In genomic region chr2:237637429-237638135, GRCh38 we compare ENCODE assay signal across 25 cellular contexts. TPM values are rescaled to one million over a fixed set of nuclear protein-coding genes. Genes with fewer than 3 reads are reported as not detected.
A peak's percentile ranks its signal among the peaks of the same experiment; 100 is the strongest.
DNase-seq lines count a peak whose midpoint lies in the region; ATAC-seq, FAIRE-seq and TF ChIP-seq lines count a peak whose summit lies in the region.
"Had no signal": no experiment of that assay in that cellular context is flagged by ENCODE, and none has a peak within 500 bp of the region (broad histone marks: within the 10 kb centered on the region; RNA-seq: fewer than 3 reads in every experiment).

No MANE protein-coding gene starts in this region.

- no peak for TF ChIP-seq EP300 in suprapubic skin (IDR thresholded peaks at IDR 0.05)

- no peak overlapping the region for H3K9ac ChIP-seq in BLaER1
- H3K9ac ChIP-seq in parathyroid adenoma: no peak overlapping the region

- DNase-seq in RCC 7860 (ENCODE audit: low spot score) (peak; percentile 33), mesenteric fat pad (ENCODE audit: low spot score) (peak; percentile 1), suprapubic skin (ENCODE audit: low spot score in 2 of 2) (no peak), iPS-NIHi11 (ENCODE audit: low spot score) (no peak)
- DNase-seq: CD4-positive, alpha-beta T cell; CD8-positive, alpha-beta memory T cell; DMS 273 treated with DMSO at 0.1 percent for 48 hours; EL; GF-D8; H9 had no signal

- H3K4me3 ChIP-seq in BLaER1 (no peak overlapping the region), parathyroid adenoma (ENCODE audit: low read depth, low read length) (no peak overlapping the region), suprapubic skin (no peak overlapping the region)
- H3K4me3 ChIP-seq: BLaER1 treated with 17β-estradiol and CSF1 and Interleukin-3, amounts not matched to agents 10 nM and 100 nM; GM23338 had no signal

- TF ChIP-seq CTCF in parathyroid adenoma (IDR thresholded peaks at IDR 0.05): no peak
- TF ChIP-seq CTCF in suprapubic skin (IDR thresholded peaks at IDR 0.05): no peak

- H3K79me2 ChIP-seq in parathyroid adenoma: peaks cover 73% of the 10 kb centered on the region

- H4K20me1 ChIP-seq in BLaER1: peaks cover 50% of the 10 kb centered on the region

- no peak overlapping the region for H2AFZ ChIP-seq in parathyroid adenoma
- H2AFZ ChIP-seq: GM23338 had no signal

- H3K36me3 ChIP-seq in BLaER1 (peaks cover 61% of the 10 kb centered on the region), parathyroid adenoma (ENCODE audit: control insufficient read depth, insufficient read depth, low read length) (no peaks in the 10 kb centered on the region), suprapubic skin (peaks cover 4% of the 10 kb centered on the region)

- H3K27me3 ChIP-seq in BLaER1 (no peaks in the 10 kb centered on the region), parathyroid adenoma (ENCODE audit: control insufficient read depth, insufficient read depth, low read length) (no peaks in the 10 kb centered on the region), suprapubic skin (no peaks in the 10 kb centered on the region)
- H3K27me3 ChIP-seq: BLaER1 treated with 17β-estradiol and CSF1 and Interleukin-3, amounts not matched to agents 10 nM and 100 nM had no signal

- 75% methylated on average over 3 of the region's 3 CpGs for WGBS in suprapubic skin

- FAIRE-seq in RCC 7860 (lab: Jason Lieb, UNC): no peak
- FAIRE-seq: A204.1, D721Med, GM12891, GM18507, GM19239 had no signal

- TF ChIP-seq POLR2A in suprapubic skin (IDR thresholded peaks at IDR 0.05): no peak

- peaks cover 39% of the 10 kb centered on the region for H3K9me3 ChIP-seq in BLaER1
- H3K9me3 ChIP-seq in parathyroid adenoma (ENCODE audit: control insufficient read depth, low read length): no peaks in the 10 kb centered on the region
- H3K9me3 ChIP-seq in suprapubic skin: no peaks in the 10 kb centered on the region

- ATAC-seq in GM18870 (IDR thresholded peaks at IDR 0.05; ENCODE audit: unreplicated experiment) (no peak), GM18517 (IDR thresholded peaks at IDR 0.05; ENCODE audit: unreplicated experiment) (no peak)
- ATAC-seq: GM23338, HCT116 had no signal

- peaks cover 54% of the 10 kb centered on the region for H3K4me1 ChIP-seq in BLaER1
- peaks cover 32% of the 10 kb centered on the region for H3K4me1 ChIP-seq in parathyroid adenoma
- no peaks in the 10 kb centered on the region for H3K4me1 ChIP-seq in suprapubic skin

- peak overlapping the region; percentile 72 for H3K4me2 ChIP-seq in BLaER1
- peak overlapping the region; percentile 18 for H3K4me2 ChIP-seq in parathyroid adenoma (ENCODE audit: low read length)
- H3K4me2 ChIP-seq: GM23338 had no signal

- H3K27ac ChIP-seq in BLaER1: no peak overlapping the region
- peak overlapping the region; percentile 76 for H3K27ac ChIP-seq in parathyroid adenoma
- H3K27ac ChIP-seq in suprapubic skin: no peak overlapping the region
- H3K27ac ChIP-seq: 22Rv1; BLaER1 treated with 17β-estradiol and CSF1 and Interleukin-3, amounts not matched to agents 10 nM and 100 nM had no signal

RNA-seq across cellular contexts. Expression of gene LRRFIP1, which starts 10.2 kb away (rescaled TPM):
- 144 TPM for total RNA-seq in mesenteric fat pad
- total RNA-seq in suprapubic skin: 100 to 1,000 TPM; 100 to 150 (median 109) TPM

RNA-seq across cellular contexts. Expression of gene RAB17, which starts 47.0 kb away (rescaled TPM):
- total RNA-seq in mesenteric fat pad (0.87 TPM), suprapubic skin (1 to 10 TPM; 3.3 to 8.5 (median 6.0) TPM)
- total RNA-seq: B cell; CD4-positive, alpha-beta T cell; CD8-positive, alpha-beta memory T cell; H4 had no signal

Comparison
In these comparisons a context has a peak if more than half of its experiments do, and no peak if none do; other contexts are left out.
1. DNase-seq: peak in RCC 7860 (single experiment) and mesenteric fat pad (single experiment); none in suprapubic skin (0 of 2) and iPS-NIHi11 (single experiment).